ENCODE assay signal across 15 cellular contexts in genomic region chr1:212497553-212497952, GRCh38.
DNase-seq lines count a peak whose midpoint lies in the region; ATAC-seq and TF ChIP-seq lines count a peak whose summit lies in the region.
"Had no signal": no experiment of that assay in that cellular context is flagged by ENCODE, and none has a peak within 500 bp of the region (broad histone marks: within the 10 kb centered on the region; RNA-seq: fewer than 3 reads in every experiment).

No MANE protein-coding gene starts in this region.

- no peak overlapping the region for H3K9ac ChIP-seq in IMR-90 (ENCODE audit: low read depth, low read length)

- peaks cover 14% of the 10 kb centered on the region for H3K9me1 ChIP-seq in IMR-90 (ENCODE audit: insufficient read depth, low read length)

- H3K4me3 ChIP-seq in GM23338 (no peak overlapping the region), IMR-90 (ENCODE audit: insufficient read depth, low read depth, low read length) (no peak overlapping the region)
- H3K4me3 ChIP-seq: HAP-1 had no signal

- no peaks in the 10 kb centered on the region for H3F3A ChIP-seq in GM23338 (replicated peaks; ENCODE audit: low read depth)

- H3K4me1 Mint-ChIP-seq in GM23338 (peaks cover 3% of the 10 kb centered on the region; the same call in 1 of the 3 replicates), progenitor cell of endocrine pancreas (ENCODE audit: low read depth) (peaks cover 29% of the 10 kb centered on the region)
- H3K4me1 Mint-ChIP-seq in dendritic cell treated with granulocyte-macrophage colony-stimulating factor and Interleukin-4, amounts not matched to agents 40 ng/mL and 50 ng/mL, for 4 days (ENCODE audit: low read depth): peaks cover 78% of the 10 kb centered on the region

- H3K4me1 ChIP-seq in GM23338 (ENCODE audit: insufficient read depth): no peaks in the 10 kb centered on the region
- H3K4me1 ChIP-seq in IMR-90 (ENCODE audit: control insufficient read depth, insufficient read depth, low read length): peaks cover 6% of the 10 kb centered on the region
- H3K4me1 ChIP-seq: HAP-1 had no signal

- no peak overlapping the region for H2BK5ac ChIP-seq in IMR-90 (ENCODE audit: low read depth, low read length, poor library complexity, severe bottlenecking)

- H2BK20ac ChIP-seq in IMR-90 (ENCODE audit: low read depth, low read length): peak overlapping the region; percentile 13; the same call in 1 of the 2 replicates

- no peak overlapping the region for H4K5ac ChIP-seq in IMR-90 (ENCODE audit: low read depth, low read length)

- no peaks in the 10 kb centered on the region for H3K79me1 ChIP-seq in IMR-90 (ENCODE audit: low read depth in 1 of 2, low read length in 2 of 2)

- peak overlapping the region; percentile 32; the same call in 1 of the 2 replicates for H3K4ac ChIP-seq in IMR-90 (ENCODE audit: low read depth, low read length)

- H2BK15ac ChIP-seq in IMR-90 (ENCODE audit: low read depth, low read length): no peak overlapping the region; the same call in 2 of the 3 replicates

- H3K9me3 Mint-ChIP-seq in GM23338 (peaks cover 3% of the 10 kb centered on the region; the same call in 1 of the 3 replicates), progenitor cell of endocrine pancreas (ENCODE audit: low read depth) (no peaks in the 10 kb centered on the region)
- H3K9me3 Mint-ChIP-seq in dendritic cell treated with granulocyte-macrophage colony-stimulating factor and Interleukin-4, amounts not matched to agents 40 ng/mL and 50 ng/mL, for 4 days: peaks cover 9% of the 10 kb centered on the region
- H3K9me3 Mint-ChIP-seq: CD4-positive, alpha-beta T cell; HFFc6 had no signal

- H3K79me2 ChIP-seq in GM23338 (replicated peaks; ENCODE audit: insufficient read depth): no peaks in the 10 kb centered on the region

- H3K4me3 Mint-ChIP-seq in GM23338 (no peak overlapping the region), progenitor cell of endocrine pancreas (ENCODE audit: low read depth) (no peak overlapping the region)
- no peak overlapping the region for H3K4me3 Mint-ChIP-seq in dendritic cell treated with granulocyte-macrophage colony-stimulating factor and Interleukin-4, amounts not matched to agents 40 ng/mL and 50 ng/mL, for 4 days
- H3K4me3 Mint-ChIP-seq: B cell; CD4-positive, alpha-beta T cell; HFFc6 had no signal

- no peak for TF ChIP-seq POLR2A in IMR-90 (IDR thresholded peaks at IDR 0.05; ENCODE audit: low read depth, low read length)

- no TSS peak for BruUV-seq in IMR-90 (replicated peaks; lab: Mats Ljungman, UMichigan)

- H4K8ac ChIP-seq in IMR-90 (ENCODE audit: low read depth in 2 of 2, low read length in 2 of 2): no peak overlapping the region

- H2AK5ac ChIP-seq in IMR-90 (ENCODE audit: low read depth, low read length): peak overlapping the region; percentile 36

- H3K18ac ChIP-seq in IMR-90 (ENCODE audit: low read depth, low read length): no peak overlapping the region

- H3K36me3 ChIP-seq in GM23338 (ENCODE audit: insufficient read depth) (no peaks in the 10 kb centered on the region), IMR-90 (ENCODE audit: control insufficient read depth, insufficient read depth, low read length) (no peaks in the 10 kb centered on the region)
- H3K36me3 ChIP-seq: HAP-1 had no signal

- H3K27me3 ChIP-seq in GM23338 (ENCODE audit: insufficient read depth): no peaks in the 10 kb centered on the region
- H3K27me3 ChIP-seq in IMR-90 (ENCODE audit: control insufficient read depth, insufficient read depth, low read length): no peaks in the 10 kb centered on the region

- no peak for TF ChIP-seq CTCF in GM23338 (conservative IDR thresholded peaks at IDR 0.05; ENCODE audit: low read depth in 2 of 2)
- TF ChIP-seq CTCF in IMR-90 (conservative IDR thresholded peaks at IDR 0.05; ENCODE audit: low read depth, low read length): no peak
- TF ChIP-seq CTCF in progenitor cell of endocrine pancreas (IDR thresholded peaks at IDR 0.05; ENCODE audit: unreplicated experiment): no peak

- no peak overlapping the region for H3K4me2 ChIP-seq in GM23338
- no peak overlapping the region for H3K4me2 ChIP-seq in IMR-90 (ENCODE audit: low read depth, low read length)

- in situ Hi-C loops in IMR-90 (cut with MboI; ENCODE audit: low sequenced_read_pairs): no loop called here

- H3K36me3 Mint-ChIP-seq in GM23338 (ENCODE audit: low read depth): no peaks in the 10 kb centered on the region
- H3K36me3 Mint-ChIP-seq in dendritic cell treated with granulocyte-macrophage colony-stimulating factor and Interleukin-4, amounts not matched to agents 40 ng/mL and 50 ng/mL, for 4 days (ENCODE audit: low read depth): no peaks in the 10 kb centered on the region
- H3K36me3 Mint-ChIP-seq in progenitor cell of endocrine pancreas (ENCODE audit: insufficient read depth): no peaks in the 10 kb centered on the region

- H4K20me1 ChIP-seq in GM23338 (replicated peaks; ENCODE audit: insufficient read depth) (no peaks in the 10 kb centered on the region), IMR-90 (ENCODE audit: insufficient read depth, low read length) (no peaks in the 10 kb centered on the region)

- DNase-seq in GM23338 (ENCODE audit: low spot score) (no peak), IMR-90 (no peak), progenitor cell of endocrine pancreas (ENCODE audit: low spot score, unreplicated experiment) (no peak), activated gamma-delta T cell treated with Interleukin-2 at 50 U/mL for 16 hours (no peak)
- no peak for DNase-seq in stimulated activated CD4-positive, alpha-beta T cell treated with anti-CD3 and anti-CD28 coated beads, Interleukin-4, amount 100 ng/mL, for 24 hours
- DNase-seq: C1 segment of cervical spinal cord; CD4-positive, alpha-beta T cell; COR-L47; DMS153; DMS79 treated with DMSO at 0.1 percent for 48 hours had no signal

- H3K56ac ChIP-seq in IMR-90 (ENCODE audit: extremely low read depth, insufficient read depth, low read length): no peak overlapping the region

- CTCF ChIA-PET in IMR-90 (lab: Yijun Ruan, JAX): interaction anchor here (0.8 kb wide), 1 partner anchor 21 kb away, joined by 4 read pairs; no protein-coding TSS in a partner anchor

- H2AFZ ChIP-seq in GM23338 (peak overlapping the region; percentile 63; the same call in 1 of the 2 replicates), IMR-90 (replicated peaks; ENCODE audit: low read length, poor library complexity) (no peak overlapping the region)

- intact Hi-C loops in IMR-90 (cut with micrococcal nuclease): no loop called here
- intact Hi-C loops in dendritic cell treated with granulocyte-macrophage colony-stimulating factor and Interleukin-4, amounts not matched to agents 40 ng/mL and 50 ng/mL, for 4 days (cut with micrococcal nuclease): no loop called here

- peaks cover 2% of the 10 kb centered on the region for H3K27me3 Mint-ChIP-seq in GM23338 (ENCODE audit: insufficient read depth, low read depth, poor library complexity)
- peaks cover 2% of the 10 kb centered on the region for H3K27me3 Mint-ChIP-seq in dendritic cell treated with granulocyte-macrophage colony-stimulating factor and Interleukin-4, amounts not matched to agents 40 ng/mL and 50 ng/mL, for 4 days
- H3K27me3 Mint-ChIP-seq in progenitor cell of endocrine pancreas: peaks cover 22% of the 10 kb centered on the region
- H3K27me3 Mint-ChIP-seq: CD4-positive, alpha-beta T cell had no signal

- no peak overlapping the region for H3K27ac Mint-ChIP-seq in GM23338
- peak overlapping the region; percentile 45 for H3K27ac Mint-ChIP-seq in dendritic cell treated with granulocyte-macrophage colony-stimulating factor and Interleukin-4, amounts not matched to agents 40 ng/mL and 50 ng/mL, for 4 days
- H3K27ac Mint-ChIP-seq in progenitor cell of endocrine pancreas: peak overlapping the region; percentile 86
- H3K27ac Mint-ChIP-seq: B cell; CD4-positive, alpha-beta T cell; HFFc6 had no signal

- dilution Hi-C loops in IMR-90 (cut with HindIII; ENCODE audit: low sequenced_read_pairs, unreplicated experiment): no loop called here

- no peaks in the 10 kb centered on the region for H3K9me3 ChIP-seq in IMR-90 (ENCODE audit: control insufficient read depth, insufficient read depth, low read length)
- H3K9me3 ChIP-seq: HAP-1 had no signal

- peaks cover 3% of the 10 kb centered on the region; the same call in 1 of the 2 replicates for H3K9me2 ChIP-seq in GM23338 (ENCODE audit: insufficient read depth)

- no peak overlapping the region for H4K91ac ChIP-seq in IMR-90 (ENCODE audit: insufficient read depth, low read depth, low read length)

- ATAC-seq in GM23338 (no peak), IMR-90 (ENCODE audit: low read depth) (no peak), GM21515 (IDR thresholded peaks at IDR 0.05; ENCODE audit: unreplicated experiment) (no peak)

- no CpG with 5 or more reads among the region's 3 CpGs for WGBS in IMR-90 (ENCODE audit: extremely low coverage in 2 of 2, insufficient read length in 1 of 2), 2 experiments

- H3K23ac ChIP-seq in IMR-90 (ENCODE audit: low read depth, low read length): no peak overlapping the region

- H3K14ac ChIP-seq in IMR-90 (replicated peaks; ENCODE audit: low read depth, low read length): no peak overlapping the region

- no peak overlapping the region for H3K27ac ChIP-seq in GM23338 (ENCODE audit: low read depth)
- H3K27ac ChIP-seq in IMR-90 (ENCODE audit: insufficient read depth, low read length): no peak overlapping the region

- TF ChIP-seq RAD21 in IMR-90 (IDR thresholded peaks at IDR 0.05; ENCODE audit: low read length): no peak

- peak overlapping the region; percentile 30; the same call in 1 of the 2 replicates for H2BK120ac ChIP-seq in IMR-90 (ENCODE audit: low read depth, low read length)

- no peak overlapping the region for H2AK9ac ChIP-seq in IMR-90 (replicated peaks; ENCODE audit: low read depth, low read length, poor library complexity)

- POLR2A ChIA-PET in IMR-90 (lab: Charles Lee; ENCODE audit: unreplicated experiment): no interaction called here

TF ChIP-seq in GM23338, 12 proteins besides CTCF, POLR2A, EP300 and RAD21 (continues in another document):
- TF ChIP-seq STAT1 (IDR thresholded peaks at IDR 0.05; ENCODE audit: unreplicated experiment) (no peak), CREB1 (CRISPR knock-in tag; IDR thresholded peaks at IDR 0.05; ENCODE audit: low read depth) (no peak), NANOG (IDR thresholded peaks at IDR 0.05; ENCODE audit: borderline replicate concordance) (no peak), POLR2AphosphoS5 (IDR thresholded peaks at IDR 0.05; ENCODE audit: low read depth) (no peak)

TF ChIP-seq in IMR-90, 13 proteins besides CTCF, POLR2A, EP300 and RAD21 (continues in another document):
- no peak for TF ChIP-seq CHD1 (IDR thresholded peaks at IDR 0.05; ENCODE audit: low read depth, low read length)
- no peak for TF ChIP-seq FOS (IDR thresholded peaks at IDR 0.05; ENCODE audit: low read depth, low read length)
- TF ChIP-seq NFE2L2 (IDR thresholded peaks at IDR 0.05; ENCODE audit: low read depth, low read length): no peak
- TF ChIP-seq RCOR1 (IDR thresholded peaks at IDR 0.05; ENCODE audit: insufficient replicate concordance, low read length): no peak
- TF ChIP-seq CEBPB (IDR thresholded peaks at IDR 0.05; ENCODE audit: low read depth, low read length): no peak
